14 cellular contexts compared by ENCODE assay signal in the genomic region with DNA sequence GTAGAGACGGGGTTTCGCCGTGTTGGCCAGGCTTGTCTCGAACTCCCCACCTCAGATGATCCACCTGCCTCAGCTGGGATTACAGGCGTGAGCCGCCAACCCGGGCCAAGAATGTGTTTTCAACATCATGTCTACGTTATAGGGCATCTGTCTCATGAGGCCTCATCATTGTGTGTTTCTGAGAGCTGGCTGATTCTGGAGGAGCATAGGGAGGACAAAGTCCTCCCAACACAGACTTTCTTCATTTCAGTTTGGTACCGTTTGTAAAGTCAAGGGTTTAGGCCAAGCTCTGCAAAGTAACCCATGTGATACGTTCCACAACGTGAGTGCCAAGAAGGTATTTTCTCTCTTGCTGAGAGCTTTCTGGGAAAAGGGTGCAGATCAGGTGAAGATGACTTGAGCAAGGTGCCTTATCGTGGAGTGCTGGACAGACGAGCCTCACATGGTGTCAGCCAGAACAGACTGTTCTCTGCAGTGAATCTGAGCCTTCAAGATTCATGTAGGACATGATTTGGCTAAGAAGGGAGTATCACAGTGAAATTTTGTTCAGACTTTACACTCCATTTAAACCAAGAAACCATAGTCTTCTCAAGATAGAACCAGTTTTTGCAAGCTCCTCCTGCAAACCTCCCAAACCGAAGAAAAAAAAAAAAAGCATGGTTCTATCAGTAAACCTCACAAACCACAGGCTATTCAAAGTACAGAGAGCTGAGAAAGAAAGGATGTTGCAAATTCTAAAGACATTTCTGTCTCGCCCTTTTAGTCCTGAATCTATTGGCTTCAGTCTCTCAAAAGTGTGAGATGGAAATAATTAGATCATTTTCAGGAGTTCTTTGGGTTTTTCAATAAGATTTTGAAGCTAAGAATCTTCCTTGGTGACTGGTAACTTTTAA.
DNase-seq lines count a peak whose midpoint lies in the region; ATAC-seq, FAIRE-seq and TF ChIP-seq lines count a peak whose summit lies in the region.
"Had no signal": no experiment of that assay in that cellular context is flagged by ENCODE, and none has a peak within 500 bp of the region (broad histone marks: within the 10 kb centered on the region; RNA-seq: fewer than 3 reads in every experiment).

No MANE protein-coding gene starts in this region.

- no peak overlapping the region for H3K9ac ChIP-seq in astrocyte (ENCODE audit: low read length)

- peaks cover 28% of the 10 kb centered on the region for H3K36me3 Mint-ChIP-seq in astrocyte (ENCODE audit: low read depth, unreplicated experiment)
- H3K36me3 Mint-ChIP-seq in nephron (ENCODE audit: low read depth) = peaks cover 74% of the 10 kb centered on the region
- peaks cover 7% of the 10 kb centered on the region for H3K36me3 Mint-ChIP-seq in endothelial cell (ENCODE audit: low read depth, unreplicated experiment)
- H3K36me3 Mint-ChIP-seq: CD4-positive, CD25-positive, alpha-beta regulatory T cell had no signal

- no peaks in the 10 kb centered on the region for H3K36me3 ChIP-seq in astrocyte (ENCODE audit: insufficient read depth, low read length)
- H3K36me3 ChIP-seq: HAP-1 had no signal

- ATAC-seq in GM18867 (IDR thresholded peaks at IDR 0.05; ENCODE audit: unreplicated experiment) (peak; percentile 68), HG02884 (IDR thresholded peaks at IDR 0.05; ENCODE audit: unreplicated experiment) (peak; percentile 65), omental fat pad (ENCODE audit: low FRiP score) (no peak)

- H3K9me3 Mint-ChIP-seq in astrocyte (ENCODE audit: unreplicated experiment) (peaks cover 2% of the 10 kb centered on the region), nephron (no peaks in the 10 kb centered on the region), endothelial cell (ENCODE audit: unreplicated experiment) (no peaks in the 10 kb centered on the region)

- H3K27me3 Mint-ChIP-seq in astrocyte (ENCODE audit: low read depth, unreplicated experiment) = no peaks in the 10 kb centered on the region
- H3K27me3 Mint-ChIP-seq in nephron (ENCODE audit: low read depth) = no peaks in the 10 kb centered on the region
- H3K27me3 Mint-ChIP-seq in endothelial cell (ENCODE audit: unreplicated experiment) = peaks cover 6% of the 10 kb centered on the region

- no peak for TF ChIP-seq CTCF in astrocyte (IDR thresholded peaks at IDR 0.05; ENCODE audit: insufficient read depth, low read depth, low read length)
- no peak for TF ChIP-seq CTCF in nephron (IDR thresholded peaks at IDR 0.05; ENCODE audit: unreplicated experiment in 3 of 3)
- no peak for TF ChIP-seq CTCF in omental fat pad (IDR thresholded peaks at IDR 0.05)
- no peak for TF ChIP-seq CTCF in endothelial cell (IDR thresholded peaks at IDR 0.05; ENCODE audit: unreplicated experiment)

- H3K27ac Mint-ChIP-seq in astrocyte (ENCODE audit: unreplicated experiment) = peak overlapping the region; percentile 91
- peak overlapping the region; percentile 72 to 90 (median 87) for H3K27ac Mint-ChIP-seq in nephron
- H3K27ac Mint-ChIP-seq in endothelial cell (ENCODE audit: unreplicated experiment) = no peak overlapping the region
- H3K27ac Mint-ChIP-seq: CD4-positive, CD25-positive, alpha-beta regulatory T cell had no signal

- no peak overlapping the region for H3K4me3 ChIP-seq in astrocyte (ENCODE audit: insufficient read depth, low read depth, low read length)
- H3K4me3 ChIP-seq: HAP-1 had no signal

- H3K4me2 ChIP-seq in astrocyte (ENCODE audit: low read length) = no peak overlapping the region

- H3K27ac ChIP-seq in astrocyte (ENCODE audit: low read depth, low read length) = no peak overlapping the region

- H3K79me2 ChIP-seq in astrocyte (ENCODE audit: insufficient read depth, low read length) = no peaks in the 10 kb centered on the region

- no peak for FAIRE-seq in astrocyte (lab: Jason Lieb, UNC)

- H3K27me3 ChIP-seq in astrocyte (ENCODE audit: insufficient read depth, low read length) = no peaks in the 10 kb centered on the region

- peaks cover 55% of the 10 kb centered on the region for H3K4me1 Mint-ChIP-seq in astrocyte (ENCODE audit: low read depth, unreplicated experiment)
- H3K4me1 Mint-ChIP-seq in nephron = peaks cover 44% of the 10 kb centered on the region
- peaks cover 6% of the 10 kb centered on the region for H3K4me1 Mint-ChIP-seq in endothelial cell (ENCODE audit: unreplicated experiment)

- no peaks in the 10 kb centered on the region for H4K20me1 ChIP-seq in astrocyte (ENCODE audit: insufficient read depth, low read length)

- H3K9me3 ChIP-seq in astrocyte (ENCODE audit: insufficient read depth, low read depth, low read length) = no peaks in the 10 kb centered on the region
- H3K9me3 ChIP-seq: HAP-1 had no signal

- peak; percentile 80 for DNase-seq in astrocyte (ENCODE audit: low read depth)
- no peak for DNase-seq in omental fat pad (ENCODE audit: low spot score)
- DNase-seq in endothelial cell (ENCODE audit: low spot score) = no peak
- no peak for DNase-seq in T1000 (lab: John Stamatoyannopoulos, UW)
- DNase-seq: activated naive CD4-positive, alpha-beta T cell; CD4-positive, CD25-positive, alpha-beta regulatory T cell; erythroblast; NCI-H2029 treated with DMSO at 0.1 percent for 48 hours; NCI-H524 treated with DMSO at 0.1 percent for 48 hours; SW 1271 had no signal

- peaks cover 13% of the 10 kb centered on the region for H3K4me1 ChIP-seq in astrocyte (ENCODE audit: insufficient read depth, low read length)
- H3K4me1 ChIP-seq: HAP-1 had no signal

- no peak overlapping the region for H2AFZ ChIP-seq in astrocyte (ENCODE audit: low read depth, low read length)

- H3K4me3 Mint-ChIP-seq in astrocyte (ENCODE audit: unreplicated experiment) = no peak overlapping the region
- no peak overlapping the region for H3K4me3 Mint-ChIP-seq in nephron
- no peak overlapping the region for H3K4me3 Mint-ChIP-seq in endothelial cell (ENCODE audit: unreplicated experiment)
- H3K4me3 Mint-ChIP-seq: CD4-positive, CD25-positive, alpha-beta regulatory T cell had no signal
